ENCODE assay signal across 19 cellular contexts in genomic region chr19:51421229-51422052, GRCh38. TPM values are rescaled to one million over a fixed set of nuclear protein-coding genes. Genes with fewer than 3 reads are reported as not detected.
A peak's percentile ranks its signal among the peaks of the same experiment; 100 is the strongest.
DNase-seq lines count a peak whose midpoint lies in the region; ATAC-seq lines count a peak whose summit lies in the region.
"Had no signal": no experiment of that assay in that cellular context is flagged by ENCODE, and none has a peak within 500 bp of the region (broad histone marks: within the 10 kb centered on the region; RNA-seq: fewer than 3 reads in every experiment).

No MANE protein-coding gene starts in this region.

- H3K36me3 ChIP-seq in NT2/D1 (ENCODE audit: insufficient read depth, insufficient read length, low read length) (no peaks in the 10 kb centered on the region), iPS-15b (ENCODE audit: control insufficient read depth, insufficient read depth, low read length) (no peaks in the 10 kb centered on the region)
- H3K36me3 ChIP-seq: cardiac muscle cell, heart right ventricle had no signal

- peaks cover 3% of the 10 kb centered on the region for H3K4me1 ChIP-seq in NT2/D1 (ENCODE audit: insufficient read depth, insufficient read length)
- no peaks in the 10 kb centered on the region for H3K4me1 ChIP-seq in iPS-15b (ENCODE audit: control insufficient read depth, insufficient read depth, low read length)

- H3K4me1 Mint-ChIP-seq in activated CD8-positive, alpha-beta memory T cell treated with anti-CD3 and anti-CD28 coated beads, Interleukin-2, amount 10 ng/mL, durations not matched to agents 7 days and 5 days: peaks cover 22% of the 10 kb centered on the region
- H3K4me1 Mint-ChIP-seq in stimulated activated memory B cell treated with anti-CD40 and anti-IgM and Interleukin-4, amounts not matched to agents 10 μg/mL and 1 μg/mL and 100 μg/mL, for 72 hours: peaks cover 46% of the 10 kb centered on the region

- ATAC-seq in activated CD8-positive, alpha-beta memory T cell treated with anti-CD3 and anti-CD28 coated beads, Interleukin-2, amount 10 ng/mL, durations not matched to agents 7 days and 5 days: no peak
- ATAC-seq in stimulated activated memory B cell treated with anti-CD40 and anti-IgM and Interleukin-4, amounts not matched to agents 10 μg/mL and 1 μg/mL and 100 μg/mL, for 72 hours: no peak
- ATAC-seq in HG02623 (IDR thresholded peaks at IDR 0.05; ENCODE audit: unreplicated experiment): no peak
- no peak for ATAC-seq in HG03108 (IDR thresholded peaks at IDR 0.05; ENCODE audit: unreplicated experiment)

- H3K9me3 ChIP-seq in NT2/D1 (ENCODE audit: insufficient read depth, low read length): no peaks in the 10 kb centered on the region
- no peaks in the 10 kb centered on the region for H3K9me3 ChIP-seq in iPS-15b (ENCODE audit: control insufficient read depth, insufficient read depth, low read length)
- H3K9me3 ChIP-seq: heart right ventricle had no signal

- no peak overlapping the region for H3K4me3 Mint-ChIP-seq in activated CD8-positive, alpha-beta memory T cell treated with anti-CD3 and anti-CD28 coated beads, Interleukin-2, amount 10 ng/mL, durations not matched to agents 7 days and 5 days
- H3K4me3 Mint-ChIP-seq in stimulated activated memory B cell treated with anti-CD40 and anti-IgM and Interleukin-4, amounts not matched to agents 10 μg/mL and 1 μg/mL and 100 μg/mL, for 72 hours: peak overlapping the region; percentile 45
- H3K4me3 Mint-ChIP-seq: activated T-cell treated with anti-CD3 and anti-CD28 coated beads, Interleukin-2, amount 50 U/mL, for 4 hours had no signal

- peaks cover 18% of the 10 kb centered on the region for H3K27me3 Mint-ChIP-seq in activated CD8-positive, alpha-beta memory T cell treated with anti-CD3 and anti-CD28 coated beads, Interleukin-2, amount 10 ng/mL, durations not matched to agents 7 days and 5 days
- H3K27me3 Mint-ChIP-seq in stimulated activated memory B cell treated with anti-CD40 and anti-IgM and Interleukin-4, amounts not matched to agents 10 μg/mL and 1 μg/mL and 100 μg/mL, for 72 hours: peaks cover 8% of the 10 kb centered on the region

- no peak overlapping the region for H3K9ac ChIP-seq in NT2/D1 (ENCODE audit: insufficient read length, low read depth)
- H3K9ac ChIP-seq in iPS-15b (ENCODE audit: low read depth, low read length): no peak overlapping the region

- peak; percentile 63 for DNase-seq in activated CD8-positive, alpha-beta memory T cell treated with anti-CD3 and anti-CD28 coated beads, Interleukin-2, amount 50 U/mL, for 48 hours
- DNase-seq in activated CD8-positive, alpha-beta memory T cell treated with anti-CD3 and anti-CD28 coated beads, Interleukin-2, amount 10 ng/mL, durations not matched to agents 7 days and 5 days: no peak
- DNase-seq in NT2/D1 (ENCODE audit: low read depth, low spot score) (no peak), NCI-H1436 treated with DMSO at 0.1 percent for 48 hours (lab: John Stamatoyannopoulos, UW) (no peak)
- DNase-seq: NCI-H1694, SIG-M5 had no signal

- no peak overlapping the region for H3K27ac Mint-ChIP-seq in activated CD8-positive, alpha-beta memory T cell treated with anti-CD3 and anti-CD28 coated beads, Interleukin-2, amount 10 ng/mL, durations not matched to agents 7 days and 5 days
- no peak overlapping the region for H3K27ac Mint-ChIP-seq in stimulated activated memory B cell treated with anti-CD40 and anti-IgM and Interleukin-4, amounts not matched to agents 10 μg/mL and 1 μg/mL and 100 μg/mL, for 72 hours
- H3K27ac Mint-ChIP-seq: progenitor cell of endocrine pancreas had no signal

- H3K9me3 Mint-ChIP-seq in activated CD8-positive, alpha-beta memory T cell treated with anti-CD3 and anti-CD28 coated beads, Interleukin-2, amount 10 ng/mL, durations not matched to agents 7 days and 5 days (ENCODE audit: low read depth): no peaks in the 10 kb centered on the region
- H3K9me3 Mint-ChIP-seq in stimulated activated memory B cell treated with anti-CD40 and anti-IgM and Interleukin-4, amounts not matched to agents 10 μg/mL and 1 μg/mL and 100 μg/mL, for 72 hours: no peaks in the 10 kb centered on the region
- H3K9me3 Mint-ChIP-seq: activated T-cell treated with anti-CD3 and anti-CD28 coated beads, Interleukin-2, amount 50 U/mL, for 4 hours; CD8-positive, alpha-beta memory T cell had no signal

- no peaks in the 10 kb centered on the region for H3K36me3 Mint-ChIP-seq in activated CD8-positive, alpha-beta memory T cell treated with anti-CD3 and anti-CD28 coated beads, Interleukin-2, amount 10 ng/mL, durations not matched to agents 7 days and 5 days
- peaks cover 6% of the 10 kb centered on the region for H3K36me3 Mint-ChIP-seq in stimulated activated memory B cell treated with anti-CD40 and anti-IgM and Interleukin-4, amounts not matched to agents 10 μg/mL and 1 μg/mL and 100 μg/mL, for 72 hours
- H3K36me3 Mint-ChIP-seq: CD8-positive, alpha-beta memory T cell had no signal

- H3K4me3 ChIP-seq in NT2/D1 (ENCODE audit: insufficient read length, low read depth): peak overlapping the region; percentile 37
- peak overlapping the region; percentile 68 for H3K4me3 ChIP-seq in iPS-15b (ENCODE audit: low read depth, low read length)
- H3K4me3 ChIP-seq: cardiac muscle cell had no signal

- CTCF ChIA-PET in activated CD8-positive, alpha-beta memory T cell treated with anti-CD3 and anti-CD28 coated beads, Interleukin-2, amount 10 ng/mL, durations not matched to agents 7 days and 5 days (lab: Charles Lee): interaction anchor here (0.5 to 7.2 kb wide), 25 partner anchors 8 to 816 kb away, joined by 3 to 108 read pairs (median 3); partner anchors contain the start of genes NKG7 and VSIG10L

- H3K27me3 ChIP-seq in NT2/D1 (ENCODE audit: insufficient read depth, insufficient read length) (peaks cover 8% of the 10 kb centered on the region), iPS-15b (ENCODE audit: control insufficient read depth, insufficient read depth, low read length) (peaks cover 10% of the 10 kb centered on the region)

RNA-seq across cellular contexts. Expression of gene SIGLEC10, which starts 4.0 kb away (rescaled TPM):
- total RNA-seq in activated CD8-positive, alpha-beta memory T cell treated with anti-CD3 and anti-CD28 coated beads, Interleukin-2, amount 10 ng/mL, durations not matched to agents 7 days and 5 days: 1 to 10 TPM; 1.4 to 2.1 TPM
- total RNA-seq: cardiac muscle cell, fibroblast of lung, LHCN-M2, NCI-H460, progenitor cell of endocrine pancreas had no signal

RNA-seq across cellular contexts. Expression of gene C19orf84, which starts 31.1 kb away (rescaled TPM):
- total RNA-seq in activated CD8-positive, alpha-beta memory T cell treated with anti-CD3 and anti-CD28 coated beads, Interleukin-2, amount 10 ng/mL, durations not matched to agents 7 days and 5 days: not detected
- total RNA-seq: activated T-cell treated with anti-CD3 and anti-CD28 coated beads, Interleukin-2, amount 50 U/mL, for 4 hours; cardiac muscle cell; CD8-positive, alpha-beta memory T cell; fibroblast of lung; heart right ventricle; left lobe of liver; LHCN-M2; NCI-H460 had no signal

RNA-seq across cellular contexts. Expression of gene LIM2, which starts 33.7 kb away (rescaled TPM):
- total RNA-seq in activated CD8-positive, alpha-beta memory T cell treated with anti-CD3 and anti-CD28 coated beads, Interleukin-2, amount 10 ng/mL, durations not matched to agents 7 days and 5 days: under 1 TPM in 1 of 2 experiments, not detected in 1; 0.23 TPM
- total RNA-seq: cardiac muscle cell, fibroblast of lung, heart right ventricle, left lobe of liver, LHCN-M2, NCI-H460, progenitor cell of endocrine pancreas had no signal

RNA-seq across cellular contexts. Expression of gene SIGLEC8, which starts 36.8 kb away (rescaled TPM):
- not detected for total RNA-seq in activated CD8-positive, alpha-beta memory T cell treated with anti-CD3 and anti-CD28 coated beads, Interleukin-2, amount 10 ng/mL, durations not matched to agents 7 days and 5 days
- total RNA-seq: activated T-cell treated with anti-CD3 and anti-CD28 coated beads, Interleukin-2, amount 50 U/mL, for 4 hours; cardiac muscle cell; CD8-positive, alpha-beta memory T cell; fibroblast of lung; LHCN-M2; NCI-H460; progenitor cell of endocrine pancreas had no signal

RNA-seq across cellular contexts. Expression of gene NKG7, which starts 49.0 kb away (rescaled TPM):
- 1,000 to 10,000 TPM in 1 of 2 experiments, 100 to 1,000 TPM in 1; 852 to 1,014 TPM for total RNA-seq in activated CD8-positive, alpha-beta memory T cell treated with anti-CD3 and anti-CD28 coated beads, Interleukin-2, amount 10 ng/mL, durations not matched to agents 7 days and 5 days
- total RNA-seq: cardiac muscle cell, fibroblast of lung, LHCN-M2, NCI-H460, progenitor cell of endocrine pancreas had no signal
